Comparison of ENCODE assay signal across 8 cellular contexts in the genomic region with DNA sequence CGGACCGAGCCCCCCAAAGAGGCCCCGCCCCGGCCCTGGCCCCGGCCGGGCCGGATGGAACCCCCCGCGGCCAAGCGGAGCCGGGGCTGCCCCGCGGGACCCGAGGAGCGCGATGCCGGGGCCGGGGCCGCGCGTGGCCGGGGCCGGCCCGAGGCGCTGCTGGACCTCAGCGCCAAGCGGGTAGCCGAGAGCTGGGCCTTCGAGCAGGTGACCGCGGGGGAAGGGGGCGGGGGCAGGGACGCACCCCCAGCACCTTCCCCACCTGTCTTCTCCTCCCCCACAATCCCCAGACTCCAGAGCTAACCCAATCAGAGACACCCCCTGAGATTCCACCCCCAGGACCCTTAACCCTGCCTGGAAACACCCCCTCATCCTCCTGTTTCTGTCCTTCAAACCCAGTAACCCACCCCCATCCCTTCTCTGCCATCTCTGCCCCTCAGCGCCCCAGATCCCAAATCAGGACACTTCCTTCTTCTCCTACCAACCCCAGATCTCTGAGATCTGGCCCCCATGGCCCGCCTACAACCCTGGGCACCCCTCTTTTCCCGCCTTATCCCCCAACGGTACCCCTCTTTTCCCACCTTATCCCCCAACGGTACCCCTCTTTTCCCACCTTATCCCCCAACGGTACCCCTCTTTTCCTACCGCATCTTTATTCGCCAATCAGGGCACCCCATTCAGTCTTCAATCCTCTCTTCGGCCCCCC. TPM values are rescaled to one million over a fixed set of nuclear protein-coding genes. Genes with fewer than 3 reads are reported as not detected.
DNase-seq lines count a peak whose midpoint lies in the region; ATAC-seq, FAIRE-seq and TF ChIP-seq lines count a peak whose summit lies in the region.

No MANE protein-coding gene starts in this region.

- BruUV-seq in MCF 10A (replicated peaks; lab: Mats Ljungman, UMichigan) = no TSS peak
- no TSS peak for BruUV-seq in HepG2 (replicated peaks; lab: Mats Ljungman, UMichigan)

- TF ChIP-seq EP300 in HepG2 (IDR thresholded peaks at IDR 0.05; ENCODE audit: low read depth in 2 of 2, low read length in 2 of 2) = no peak
- no peak for TF ChIP-seq EP300 in HepG2 (CRISPR knock-in tag; IDR thresholded peaks at IDR 0.05; ENCODE audit: borderline replicate concordance)

- CTCF ChIA-PET in MCF 10A (lab: Yijun Ruan, JAX) (interaction anchor here (1.6 kb wide), 1 partner anchor 51 kb away, joined by 4 read pairs; no protein-coding TSS in a partner anchor), HepG2 (lab: Yijun Ruan, JAX; ENCODE audit: low intra/inter-chr PET ratio, low total read pairs) (no interaction called here)

- peak overlapping the region; percentile 95 for H3K4me2 ChIP-seq in HepG2 (ENCODE audit: low read depth, low read length)

- H2AFZ ChIP-seq in HepG2 (ENCODE audit: low read length) = no peak overlapping the region

- no peaks in the 10 kb centered on the region for H3K36me3 Mint-ChIP-seq in IgD-negative memory B cell
- H3K36me3 Mint-ChIP-seq in MCF 10A (ENCODE audit: insufficient read depth, unreplicated experiment) = peaks cover 5% of the 10 kb centered on the region

- intact Hi-C loops in MCF 10A (cut with micrococcal nuclease) (no loop called here), HepG2 (cut with micrococcal nuclease; ENCODE audit: unreplicated experiment) (loop anchor here (5.0 kb wide), 1 partner anchor 37 kb away; no protein-coding TSS in a partner anchor), tibial artery (cut with DNase I; ENCODE audit: low total_unique reads) (loop anchor here (5.0 kb wide), 1 partner anchor 37 kb away; no protein-coding TSS in a partner anchor)

- H3K4me1 Mint-ChIP-seq in IgD-negative memory B cell (peaks cover 11 to 17% (median 16%) of the 10 kb centered on the region in 3 donors), MCF 10A (ENCODE audit: insufficient read depth, unreplicated experiment) (peaks cover 22% of the 10 kb centered on the region)

- in situ Hi-C loops in HepG2 (cut with HindIII; ENCODE audit: extremely low pct_ligation_motif_present, low pct_unique_long_range_greater_than_20kb) = no loop called here

- H3K27ac Mint-ChIP-seq in IgD-negative memory B cell (peak overlapping the region in 2 of 3 donors; percentile 95 to 98), MCF 10A (ENCODE audit: low read depth, unreplicated experiment) (peak overlapping the region; percentile 93)

- H3K27me3 ChIP-seq in HepG2 (ENCODE audit: control insufficient read depth in 1 of 2, insufficient read depth in 2 of 2, low read length in 2 of 2) (no peaks in the 10 kb centered on the region), tibial artery (no peaks in the 10 kb centered on the region)

- ATAC-seq in GM21423 (IDR thresholded peaks at IDR 0.05; ENCODE audit: unreplicated experiment) (peak; percentile 39), HepG2 (no peak; the same call in 2 of the 3 replicates)

- TF ChIP-seq POLR2A in HepG2 (IDR thresholded peaks at IDR 0.05; ENCODE audit: insufficient read depth in 1 of 2, low read depth in 2 of 2, low read length in 2 of 2) = no peak

- H3K4me1 ChIP-seq in HepG2 (ENCODE audit: insufficient read depth, low read length) (peaks cover 31% of the 10 kb centered on the region), tibial artery (peaks cover 0 to 54% (median 34%) of the 10 kb centered on the region in 4 donors)

- H3K4me3 ChIP-seq in HepG2 (replicated peaks in 1 of 3; ENCODE audit: insufficient read depth in 1 of 3, low read depth in 2 of 3, low read length in 3 of 3) (peak overlapping the region; percentile 70 to 78 (median 77)), tibial artery (peak overlapping the region; percentile 68 to 70)

- WGBS in HepG2 (ENCODE audit: low lambda C conversion rate) = 48% methylated on average over 9 of the region's 42 CpGs

- no peak overlapping the region for H3K27ac ChIP-seq in HepG2 (ENCODE audit: extremely low read length, insufficient read depth, low read length)
- peak overlapping the region; percentile 88 for H3K27ac ChIP-seq in tibial artery

- DNase-seq in EL (peak; percentile 52), MCF 10A (ENCODE audit: unreplicated experiment) (peak; percentile 15), HepG2 (ENCODE audit: low spot score) (no peak), tibial artery (peak in 1 of 2 donors; percentile 73), NOMO-1 (lab: John Stamatoyannopoulos, UW; ENCODE audit: unreplicated experiment in 2 of 2) (no peak), urothelium cell line (ENCODE audit: low spot score) (no peak)

- H3K27me3 Mint-ChIP-seq in IgD-negative memory B cell (no peaks in the 10 kb centered on the region), MCF 10A (ENCODE audit: insufficient read depth, unreplicated experiment) (no peaks in the 10 kb centered on the region)

- peak overlapping the region; percentile 66 for H3K9ac ChIP-seq in HepG2 (ENCODE audit: insufficient read depth, low read depth, low read length)

- H3K9me3 Mint-ChIP-seq in IgD-negative memory B cell = no peaks in the 10 kb centered on the region
- H3K9me3 Mint-ChIP-seq in MCF 10A (ENCODE audit: unreplicated experiment) = no peaks in the 10 kb centered on the region

- H3K9me3 ChIP-seq in HepG2 (ENCODE audit: low read length) (no peaks in the 10 kb centered on the region), tibial artery (no peaks in the 10 kb centered on the region)

- H3K79me2 ChIP-seq in HepG2 (ENCODE audit: insufficient read depth, low read length) = peaks cover 2% of the 10 kb centered on the region

- TF ChIP-seq CTCF in MCF 10A (IDR thresholded peaks at IDR 0.05; ENCODE audit: unreplicated experiment) = no peak
- TF ChIP-seq CTCF in HepG2 (CRISPR knock-in tag; IDR thresholded peaks at IDR 0.05) = no peak
- no peak for TF ChIP-seq CTCF in tibial artery (IDR thresholded peaks at IDR 0.05)

- POLR2A ChIA-PET in MCF 10A (lab: Yijun Ruan, JAX) (interaction anchor here (0.5 to 6.6 kb wide), 20 partner anchors 12 to 74 kb away, joined by 3 to 98 read pairs (median 7); partner anchors contain the start of genes C19orf53 and MRI1), HepG2 (lab: Yijun Ruan, JAX) (interaction anchor here (0.6 to 3.5 kb wide), 13 partner anchors 9 to 631 kb away, joined by 3 to 19 read pairs (median 5); partner anchors contain the start of genes ASF1B and C19orf53)

- TF ChIP-seq RAD21 in HepG2 (CRISPR knock-in tag; IDR thresholded peaks at IDR 0.05) = no peak

- H3K4me3 Mint-ChIP-seq in IgD-negative memory B cell (peak overlapping the region; percentile 76 to 100 (median 99)), MCF 10A (ENCODE audit: unreplicated experiment) (peak overlapping the region; percentile 95)

- H4K20me1 ChIP-seq in HepG2 (ENCODE audit: insufficient read depth, low read length) = no peaks in the 10 kb centered on the region

- FAIRE-seq in HepG2 (lab: Jason Lieb, UNC) (no peak), urothelium cell line (lab: Jason Lieb, UNC) (no peak)

- no peaks in the 10 kb centered on the region for H3K36me3 ChIP-seq in HepG2 (replicated peaks in 1 of 2; ENCODE audit: control insufficient read depth in 1 of 2, insufficient read depth in 2 of 2, low read length in 2 of 2)
- H3K36me3 ChIP-seq in tibial artery = no peaks in the 10 kb centered on the region

RNA-seq across cellular contexts. Expression of gene ZSWIM4, which starts 0.5 kb away (rescaled TPM):
- 1.2 TPM for polyA plus RNA-seq in IgD-negative memory B cell
- total RNA-seq in MCF 10A (2022) = 9.2 and 9.4 TPM in 2 replicates
- 0.27 and 0.33 TPM in 2 replicates for total RNA-seq in HepG2 (2016; rRNA removed; fragmentation: Illumina TruSeq; extraction: Trizol)
- 0.10 and 0.35 TPM in 2 replicates for total RNA-seq in HepG2 (2016; cell fraction: cytosol; rRNA removed; fragmentation: Illumina TruSeq; extraction: Trizol; ENCODE audit: low read depth)
- total RNA-seq in HepG2 (2016; cell fraction: insoluble cytoplasmic fraction; rRNA removed; fragmentation: Illumina TruSeq; extraction: Trizol) = 0.22 and 0.28 TPM in 2 replicates
- total RNA-seq in HepG2 (2016; cell fraction: membrane; rRNA removed; fragmentation: Illumina TruSeq; extraction: Trizol) = 0.09 and 0.14 TPM in 2 replicates
- 0.28 and 0.37 TPM in 2 replicates for total RNA-seq in HepG2 (2016; cell fraction: nucleus; rRNA removed; fragmentation: Illumina TruSeq; extraction: Trizol)
- 0.86 and 1.8 TPM in 2 replicates for polyA plus RNA-seq in HepG2 (2011; rRNA removed)
- 0.91 and 1.2 TPM in 2 replicates for polyA plus RNA-seq in HepG2 (2011; cell fraction: cytosol; rRNA removed)
- 3.4 and 3.5 TPM in 2 replicates for polyA plus RNA-seq in HepG2 (2011; cell fraction: nucleus; rRNA removed)
- polyA plus RNA-seq in HepG2 (2012) = 1.5 and 2.1 TPM in 2 replicates
- polyA plus RNA-seq in HepG2 (2016; cell fraction: cytosol; fragmentation: Illumina TruSeq; extraction: Trizol; ENCODE audit: low read depth) = 0.02 TPM in 1 of 2 replicates, not detected in the other
- 0.38 and 0.45 TPM in 2 replicates for polyA plus RNA-seq in HepG2 (2016; cell fraction: insoluble cytoplasmic fraction; fragmentation: Illumina TruSeq; extraction: Trizol; ENCODE audit: low read depth)
- polyA plus RNA-seq in HepG2 (2016; cell fraction: membrane; fragmentation: Illumina TruSeq; extraction: Trizol; ENCODE audit: low read depth) = 0.14 and 0.20 TPM in 2 replicates
- polyA plus RNA-seq in HepG2 (2016; cell fraction: nucleus; fragmentation: Illumina TruSeq; extraction: Trizol; ENCODE audit: insufficient read depth, low read depth) = 0.48 and 0.55 TPM in 2 replicates
- 1.7 and 5.3 TPM in 2 replicates for polyA minus RNA-seq in HepG2 (2011; rRNA and poly(A)+ RNA removed; ENCODE audit: low replicate concordance)
- 2.5 and 2.7 TPM in 2 replicates for polyA minus RNA-seq in HepG2 (2011; cell fraction: cytosol; rRNA and poly(A)+ RNA removed)
- 2.1 and 2.4 TPM in 2 replicates for polyA minus RNA-seq in HepG2 (2011; cell fraction: nucleus; rRNA and poly(A)+ RNA removed)

RNA-seq across cellular contexts. Expression of gene C19orf53, which starts 21.5 kb away (rescaled TPM):
- polyA plus RNA-seq in IgD-negative memory B cell = 208 TPM
- 89.0 and 101 TPM in 2 replicates for total RNA-seq in MCF 10A (2022)
- 127 and 129 TPM in 2 replicates for total RNA-seq in HepG2 (2016; rRNA removed; fragmentation: Illumina TruSeq; extraction: Trizol)
- 100 and 107 TPM in 2 replicates for total RNA-seq in HepG2 (2016; cell fraction: cytosol; rRNA removed; fragmentation: Illumina TruSeq; extraction: Trizol; ENCODE audit: low read depth)
- total RNA-seq in HepG2 (2016; cell fraction: insoluble cytoplasmic fraction; rRNA removed; fragmentation: Illumina TruSeq; extraction: Trizol) = 120 and 139 TPM in 2 replicates
- 129 and 137 TPM in 2 replicates for total RNA-seq in HepG2 (2016; cell fraction: membrane; rRNA removed; fragmentation: Illumina TruSeq; extraction: Trizol)
- total RNA-seq in HepG2 (2016; cell fraction: nucleus; rRNA removed; fragmentation: Illumina TruSeq; extraction: Trizol) = 38.1 and 46.3 TPM in 2 replicates
- polyA plus RNA-seq in HepG2 (2011; rRNA removed) = 130 and 154 TPM in 2 replicates
- 136 and 140 TPM in 2 replicates for polyA plus RNA-seq in HepG2 (2011; cell fraction: cytosol; rRNA removed)
- 41.3 and 46.6 TPM in 2 replicates for polyA plus RNA-seq in HepG2 (2011; cell fraction: nucleus; rRNA removed)
- polyA plus RNA-seq in HepG2 (2012) = 81.4 and 137 TPM in 2 replicates
- 129 and 144 TPM in 2 replicates for polyA plus RNA-seq in HepG2 (2016; cell fraction: cytosol; fragmentation: Illumina TruSeq; extraction: Trizol; ENCODE audit: low read depth)
- polyA plus RNA-seq in HepG2 (2016; cell fraction: insoluble cytoplasmic fraction; fragmentation: Illumina TruSeq; extraction: Trizol; ENCODE audit: low read depth) = 157 and 159 TPM in 2 replicates
- polyA plus RNA-seq in HepG2 (2016; cell fraction: membrane; fragmentation: Illumina TruSeq; extraction: Trizol; ENCODE audit: low read depth) = 161 and 164 TPM in 2 replicates
- 79.1 and 91.5 TPM in 2 replicates for polyA plus RNA-seq in HepG2 (2016; cell fraction: nucleus; fragmentation: Illumina TruSeq; extraction: Trizol; ENCODE audit: insufficient read depth, low read depth)
- polyA minus RNA-seq in HepG2 (2011; rRNA and poly(A)+ RNA removed; ENCODE audit: low replicate concordance) = 66.1 and 174 TPM in 2 replicates
- 29.3 and 33.8 TPM in 2 replicates for polyA minus RNA-seq in HepG2 (2011; cell fraction: cytosol; rRNA and poly(A)+ RNA removed)
- polyA minus RNA-seq in HepG2 (2011; cell fraction: nucleus; rRNA and poly(A)+ RNA removed) = 14.4 and 17.7 TPM in 2 replicates

RNA-seq across cellular contexts. Expression of gene MRI1, which starts 31.4 kb away (rescaled TPM):
- polyA plus RNA-seq in IgD-negative memory B cell (17.6 TPM), HepG2 (2011; rRNA removed) (20.6 and 27.7 TPM in 2 replicates)
- total RNA-seq in MCF 10A (2022) (24.8 and 27.0 TPM in 2 replicates), HepG2 (2016; rRNA removed; fragmentation: Illumina TruSeq; extraction: Trizol) (15.3 and 20.1 TPM in 2 replicates)
- 2.2 and 3.3 TPM in 2 replicates for total RNA-seq in HepG2 (2016; cell fraction: cytosol; rRNA removed; fragmentation: Illumina TruSeq; extraction: Trizol; ENCODE audit: low read depth)
- total RNA-seq in HepG2 (2016; cell fraction: insoluble cytoplasmic fraction; rRNA removed; fragmentation: Illumina TruSeq; extraction: Trizol) = 15.0 and 19.2 TPM in 2 replicates
- total RNA-seq in HepG2 (2016; cell fraction: membrane; rRNA removed; fragmentation: Illumina TruSeq; extraction: Trizol) = 5.4 and 5.5 TPM in 2 replicates
- total RNA-seq in HepG2 (2016; cell fraction: nucleus; rRNA removed; fragmentation: Illumina TruSeq; extraction: Trizol) = 16.8 and 19.8 TPM in 2 replicates
- 11.3 and 15.1 TPM in 2 replicates for polyA plus RNA-seq in HepG2 (2011; cell fraction: cytosol; rRNA removed)
- polyA plus RNA-seq in HepG2 (2011; cell fraction: nucleus; rRNA removed) = 130 and 140 TPM in 2 replicates
- polyA plus RNA-seq in HepG2 (2012) = 9.3 and 11.3 TPM in 2 replicates
- polyA plus RNA-seq in HepG2 (2016; cell fraction: cytosol; fragmentation: Illumina TruSeq; extraction: Trizol; ENCODE audit: low read depth) = 2.0 and 2.1 TPM in 2 replicates
- polyA plus RNA-seq in HepG2 (2016; cell fraction: insoluble cytoplasmic fraction; fragmentation: Illumina TruSeq; extraction: Trizol; ENCODE audit: low read depth) = 14.4 and 15.2 TPM in 2 replicates
- 3.7 TPM in 2 replicates for polyA plus RNA-seq in HepG2 (2016; cell fraction: membrane; fragmentation: Illumina TruSeq; extraction: Trizol; ENCODE audit: low read depth)
- polyA plus RNA-seq in HepG2 (2016; cell fraction: nucleus; fragmentation: Illumina TruSeq; extraction: Trizol; ENCODE audit: insufficient read depth, low read depth) = 38.8 and 42.1 TPM in 2 replicates
- polyA minus RNA-seq in HepG2 (2011; rRNA and poly(A)+ RNA removed; ENCODE audit: low replicate concordance) = 31.0 and 50.1 TPM in 2 replicates
- polyA minus RNA-seq in HepG2 (2011; cell fraction: cytosol; rRNA and poly(A)+ RNA removed) = 12.0 and 12.5 TPM in 2 replicates
- 12.9 and 13.9 TPM in 2 replicates for polyA minus RNA-seq in HepG2 (2011; cell fraction: nucleus; rRNA and poly(A)+ RNA removed)

Comparison
In these comparisons a context has a peak if more than half of its experiments do, and no peak if none do; other contexts are left out.
1. DNase-seq: peak in EL (single experiment) and MCF 10A (single experiment); none in HepG2 (single experiment), NOMO-1 (0 of 2) and urothelium cell line (single experiment).